29 cellular contexts compared by ENCODE assay signal in genomic region chr18:70030728-70031127, GRCh38.
"Had no signal": no experiment of that assay in that cellular context is flagged by ENCODE, and none has a peak within 500 bp of the region (broad histone marks: within the 10 kb centered on the region; RNA-seq: fewer than 3 reads in every experiment).

No MANE protein-coding gene starts in this region.

- H3K9me3 ChIP-seq: neutrophil, ovary, psoas muscle, right lobe of liver, sigmoid colon, spleen, suprapubic skin, testis, tibial artery, upper lobe of left lung, uterus had no signal

- ATAC-seq: naive thymus-derived CD4-positive, alpha-beta T cell; natural killer cell; psoas muscle; right cardiac atrium; right lobe of liver; stimulated activated memory B cell treated with anti-CD40 and anti-IgM and Interleukin-4, amounts not matched to agents 10 μg/mL and 1 μg/mL and 100 μg/mL, for 72 hours; stimulated activated naive CD8-positive, alpha-beta T cell treated with anti-CD3 and anti-CD28 coated beads, Interleukin-15, amount 100 ng/mL, for 72 hours; stimulated activated naive CD8-positive, alpha-beta T cell treated with anti-CD3 and anti-CD28 coated beads, Interleukin-15, Interleukin-2, amounts not matched to agents 100 U/mL and 50 U/mL, for 24 hours had no signal

- DNase-seq: naive thymus-derived CD4-positive, alpha-beta T cell; natural killer cell; nucleus accumbens; ovary; posterior cingulate gyrus; psoas muscle; right cardiac atrium; right lobe of liver; sigmoid colon; spleen; stimulated activated CD4-positive, alpha-beta T cell treated with anti-CD3 and anti-CD28 coated beads, Interleukin-12 subunit alpha, Interleukin-12 subunit beta, amount 100 ng/mL, for 4 hours; stimulated activated CD4-positive, alpha-beta T cell treated with anti-CD3 and anti-CD28 coated beads, Interleukin-1b, Interleukin-23, amount 100 ng/mL, for 48 hours; stimulated activated CD4-positive, alpha-beta T cell treated with anti-CD3 and anti-CD28 coated beads, Interleukin-4, amount 100 ng/mL, for 1 hour; stimulated activated CD4-positive, alpha-beta T cell treated with anti-CD3 and anti-CD28 coated beads, Interleukin-4, amount 100 ng/mL, for 4 hours; stimulated activated CD8-positive, alpha-beta memory T cell treated with anti-CD3 and anti-CD28 coated beads, Interleukin-4, amount 100 ng/mL, for 48 hours; stimulated activated naive CD4-positive, alpha-beta T cell; stimulated activated naive CD8-positive, alpha-beta T cell treated with anti-CD3 and anti-CD28 coated beads, Interleukin-15, amount 100 ng/mL, for 72 hours; stimulated activated naive CD8-positive, alpha-beta T cell treated with anti-CD3 and anti-CD28 coated beads, Interleukin-15, Interleukin-2, amounts not matched to agents 100 U/mL and 50 U/mL, for 24 hours; substantia nigra; testis; tibial artery; trophoblast cell; upper lobe of left lung; uterus had no signal

- H3K36me3 ChIP-seq: ovary, right lobe of liver, uterus had no signal

- H2AFZ ChIP-seq: parathyroid adenoma had no signal

- H3K4me2 ChIP-seq: smooth muscle cell had no signal

- H3K4me1 ChIP-seq: parathyroid adenoma, psoas muscle, right lobe of liver, sigmoid colon, spleen, suprapubic skin, testis, tibial artery, upper lobe of left lung, uterus had no signal

- H3K79me2 ChIP-seq: parathyroid adenoma had no signal

- H3K4me3 ChIP-seq: ovary, psoas muscle, right lobe of liver, sigmoid colon, smooth muscle cell, spleen, suprapubic skin, testis, tibial artery, upper lobe of left lung, uterus had no signal

- H3K27me3 ChIP-seq: neutrophil, ovary, right lobe of liver, sigmoid colon, spleen, suprapubic skin, testis, tibial artery, upper lobe of left lung, uterus had no signal

- H3K27ac ChIP-seq: neutrophil, ovary, parathyroid adenoma, psoas muscle, right lobe of liver, sigmoid colon, spleen, suprapubic skin, testis, tibial artery, upper lobe of left lung, uterus had no signal

- H3K9ac ChIP-seq: parathyroid adenoma had no signal
